ENCODE assay signal across 9 cellular contexts in genomic region chr9:130780865-130781504, GRCh38. TPM values are rescaled to one million over a fixed set of nuclear protein-coding genes. Genes with fewer than 3 reads are reported as not detected.
DNase-seq lines count a peak whose midpoint lies in the region; ATAC-seq and TF ChIP-seq lines count a peak whose summit lies in the region.
"Had no signal": no experiment of that assay in that cellular context is flagged by ENCODE, and none has a peak within 500 bp of the region (broad histone marks: within the 10 kb centered on the region; RNA-seq: fewer than 3 reads in every experiment).

No MANE protein-coding gene starts in this region.

- DNase-seq in H4 (ENCODE audit: low spot score) = peak; percentile 94
- no peak for DNase-seq in WTC11 (ENCODE audit: low spot score)
- peak; percentile 54 for DNase-seq in left ventricle myocardium superior
- DNase-seq in stomach = no peak
- DNase-seq in activated T-cell treated with anti-CD3 and anti-CD28 coated beads, Interleukin-2, amount 50 U/mL, for 24 hours = no peak
- DNase-seq in activated T-cell treated with anti-CD3 and anti-CD28 coated beads, Interleukin-2, amount 50 U/mL, for 48 hours = no peak
- DNase-seq in stimulated activated naive B cell treated with anti-CD40 and anti-IgM and Interleukin-4, amounts not matched to agents 10 μg/mL and 1 μg/mL and 100 μg/mL, for 72 hours = no peak
- no peak for DNase-seq in D341Med (ENCODE audit: low spot score)

- no peak for TF ChIP-seq CTCF in WTC11 (IDR thresholded peaks at IDR 0.05)
- no peak for TF ChIP-seq CTCF in stomach (IDR thresholded peaks at IDR 0.05)

- peak overlapping the region; percentile 54 to 94 (median 87) for H3K27ac ChIP-seq in stomach

- H3K27me3 Mint-ChIP-seq in WTC11 (ENCODE audit: low read depth) = no peaks in the 10 kb centered on the region
- H3K27me3 Mint-ChIP-seq in activated T-cell treated with anti-CD3 and anti-CD28 coated beads, Interleukin-2, amount 50 U/mL, for 24 hours = no peaks in the 10 kb centered on the region
- no peaks in the 10 kb centered on the region for H3K27me3 Mint-ChIP-seq in stimulated activated naive B cell treated with anti-CD40 and anti-IgM and Interleukin-4, amounts not matched to agents 10 μg/mL and 1 μg/mL and 100 μg/mL, for 72 hours
- H3K27me3 Mint-ChIP-seq: central memory CD8-positive, alpha-beta T cell had no signal

- H3K4me3 Mint-ChIP-seq in WTC11 = no peak overlapping the region
- no peak overlapping the region for H3K4me3 Mint-ChIP-seq in activated T-cell treated with anti-CD3 and anti-CD28 coated beads, Interleukin-2, amount 50 U/mL, for 24 hours
- H3K4me3 Mint-ChIP-seq in stimulated activated naive B cell treated with anti-CD40 and anti-IgM and Interleukin-4, amounts not matched to agents 10 μg/mL and 1 μg/mL and 100 μg/mL, for 72 hours = no peak overlapping the region
- H3K4me3 Mint-ChIP-seq: central memory CD8-positive, alpha-beta T cell had no signal

- peak in 1 of 4 donors; percentile 64 for TF ChIP-seq POLR2A in stomach (IDR thresholded peaks at IDR 0.05)

- POLR2A ChIA-PET in WTC11 (lab: Charles Lee) = no interaction called here

- peak overlapping the region in 3 of 4 donors; percentile 0 to 33 (median 30) for H3K4me3 ChIP-seq in stomach

- WGBS in stomach, 5 donors = 47 to 71% (median 57%) methylated on average over 9 of the region's 9 CpGs

- peaks cover 23 to 64% (median 46%) of the 10 kb centered on the region in 4 donors for H3K4me1 ChIP-seq in stomach

- peaks cover under 1% of the 10 kb centered on the region; the same call in 1 of the 2 replicates for H3K36me3 Mint-ChIP-seq in WTC11
- no peaks in the 10 kb centered on the region for H3K36me3 Mint-ChIP-seq in activated T-cell treated with anti-CD3 and anti-CD28 coated beads, Interleukin-2, amount 50 U/mL, for 24 hours (ENCODE audit: low read depth)
- peaks cover 0 to 3% of the 10 kb centered on the region in 2 donors for H3K36me3 Mint-ChIP-seq in stimulated activated naive B cell treated with anti-CD40 and anti-IgM and Interleukin-4, amounts not matched to agents 10 μg/mL and 1 μg/mL and 100 μg/mL, for 72 hours

- H3K9me3 ChIP-seq in stomach = no peaks in the 10 kb centered on the region

- H3K4me1 Mint-ChIP-seq in WTC11 = peaks cover 9% of the 10 kb centered on the region
- peaks cover 13% of the 10 kb centered on the region for H3K4me1 Mint-ChIP-seq in activated T-cell treated with anti-CD3 and anti-CD28 coated beads, Interleukin-2, amount 50 U/mL, for 24 hours (ENCODE audit: low read depth)
- peaks cover 9 to 27% of the 10 kb centered on the region in 2 donors for H3K4me1 Mint-ChIP-seq in stimulated activated naive B cell treated with anti-CD40 and anti-IgM and Interleukin-4, amounts not matched to agents 10 μg/mL and 1 μg/mL and 100 μg/mL, for 72 hours

- TF ChIP-seq EP300 in stomach (IDR thresholded peaks at IDR 0.05) = peak; percentile 95

- peaks cover 6% of the 10 kb centered on the region for H3K9me3 Mint-ChIP-seq in WTC11
- no peaks in the 10 kb centered on the region for H3K9me3 Mint-ChIP-seq in activated T-cell treated with anti-CD3 and anti-CD28 coated beads, Interleukin-2, amount 50 U/mL, for 24 hours
- H3K9me3 Mint-ChIP-seq in stimulated activated naive B cell treated with anti-CD40 and anti-IgM and Interleukin-4, amounts not matched to agents 10 μg/mL and 1 μg/mL and 100 μg/mL, for 72 hours = peaks cover 0 to under 1% of the 10 kb centered on the region in 2 donors
- H3K9me3 Mint-ChIP-seq: central memory CD8-positive, alpha-beta T cell had no signal

- no peaks in the 10 kb centered on the region for H3K27me3 ChIP-seq in stomach

- no peak for ATAC-seq in WTC11
- peak; percentile 88 for ATAC-seq in left ventricle myocardium superior
- no peak for ATAC-seq in stimulated activated naive B cell treated with anti-CD40 and anti-IgM and Interleukin-4, amounts not matched to agents 10 μg/mL and 1 μg/mL and 100 μg/mL, for 72 hours (replicated peaks)

- CTCF ChIA-PET in WTC11 (lab: Charles Lee) = no interaction called here

- H3K36me3 ChIP-seq in stomach = no peaks in the 10 kb centered on the region

- peak overlapping the region; percentile 41; the same call in 1 of the 2 replicates for H3K27ac Mint-ChIP-seq in WTC11
- H3K27ac Mint-ChIP-seq in activated T-cell treated with anti-CD3 and anti-CD28 coated beads, Interleukin-2, amount 50 U/mL, for 24 hours = no peak overlapping the region
- H3K27ac Mint-ChIP-seq in stimulated activated naive B cell treated with anti-CD40 and anti-IgM and Interleukin-4, amounts not matched to agents 10 μg/mL and 1 μg/mL and 100 μg/mL, for 72 hours = no peak overlapping the region

- intact Hi-C loops in left ventricle myocardium superior (cut with micrococcal nuclease) = no loop called here
- intact Hi-C loops in stomach (cut with DNase I; ENCODE audit: low total_unique reads) = no loop called here

TF ChIP-seq in WTC11, 78 proteins besides CTCF, POLR2A, EP300 and RAD21 (continues in another document):
- TF ChIP-seq, protein P1, sequence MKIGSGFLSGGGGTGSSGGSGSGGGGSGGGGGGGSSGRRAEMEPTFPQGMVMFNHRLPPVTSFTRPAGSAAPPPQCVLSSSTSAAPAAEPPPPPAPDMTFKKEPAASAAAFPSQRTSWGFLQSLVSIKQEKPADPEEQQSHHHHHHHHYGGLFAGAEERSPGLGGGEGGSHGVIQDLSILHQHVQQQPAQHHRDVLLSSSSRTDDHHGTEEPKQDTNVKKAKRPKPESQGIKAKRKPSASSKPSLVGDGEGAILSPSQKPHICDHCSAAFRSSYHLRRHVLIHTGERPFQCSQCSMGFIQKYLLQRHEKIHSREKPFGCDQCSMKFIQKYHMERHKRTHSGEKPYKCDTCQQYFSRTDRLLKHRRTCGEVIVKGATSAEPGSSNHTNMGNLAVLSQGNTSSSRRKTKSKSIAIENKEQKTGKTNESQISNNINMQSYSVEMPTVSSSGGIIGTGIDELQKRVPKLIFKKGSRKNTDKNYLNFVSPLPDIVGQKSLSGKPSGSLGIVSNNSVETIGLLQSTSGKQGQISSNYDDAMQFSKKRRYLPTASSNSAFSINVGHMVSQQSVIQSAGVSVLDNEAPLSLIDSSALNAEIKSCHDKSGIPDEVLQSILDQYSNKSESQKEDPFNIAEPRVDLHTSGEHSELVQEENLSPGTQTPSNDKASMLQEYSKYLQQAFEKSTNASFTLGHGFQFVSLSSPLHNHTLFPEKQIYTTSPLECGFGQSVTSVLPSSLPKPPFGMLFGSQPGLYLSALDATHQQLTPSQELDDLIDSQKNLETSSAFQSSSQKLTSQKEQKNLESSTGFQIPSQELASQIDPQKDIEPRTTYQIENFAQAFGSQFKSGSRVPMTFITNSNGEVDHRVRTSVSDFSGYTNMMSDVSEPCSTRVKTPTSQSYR (CRISPR knock-in tag; IDR thresholded peaks at IDR 0.05) = no peak
- TF ChIP-seq ZBTB21 (CRISPR knock-in tag; IDR thresholded peaks at IDR 0.05; ENCODE audit: borderline replicate concordance) = no peak
- no peak for TF ChIP-seq STAT6 (CRISPR knock-in tag; conservative IDR thresholded peaks at IDR 0.05; ENCODE audit: low read depth)
- no peak for TF ChIP-seq ESRRA (CRISPR knock-in tag; IDR thresholded peaks at IDR 0.05; ENCODE audit: borderline replicate concordance)
- TF ChIP-seq, protein P2, sequence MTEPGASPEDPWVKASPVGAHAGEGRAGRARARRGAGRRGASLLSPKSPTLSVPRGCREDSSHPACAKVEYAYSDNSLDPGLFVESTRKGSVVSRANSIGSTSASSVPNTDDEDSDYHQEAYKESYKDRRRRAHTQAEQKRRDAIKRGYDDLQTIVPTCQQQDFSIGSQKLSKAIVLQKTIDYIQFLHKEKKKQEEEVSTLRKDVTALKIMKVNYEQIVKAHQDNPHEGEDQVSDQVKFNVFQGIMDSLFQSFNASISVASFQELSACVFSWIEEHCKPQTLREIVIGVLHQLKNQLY (CRISPR knock-in tag; IDR thresholded peaks at IDR 0.05) = no peak
- TF ChIP-seq, protein P3, sequence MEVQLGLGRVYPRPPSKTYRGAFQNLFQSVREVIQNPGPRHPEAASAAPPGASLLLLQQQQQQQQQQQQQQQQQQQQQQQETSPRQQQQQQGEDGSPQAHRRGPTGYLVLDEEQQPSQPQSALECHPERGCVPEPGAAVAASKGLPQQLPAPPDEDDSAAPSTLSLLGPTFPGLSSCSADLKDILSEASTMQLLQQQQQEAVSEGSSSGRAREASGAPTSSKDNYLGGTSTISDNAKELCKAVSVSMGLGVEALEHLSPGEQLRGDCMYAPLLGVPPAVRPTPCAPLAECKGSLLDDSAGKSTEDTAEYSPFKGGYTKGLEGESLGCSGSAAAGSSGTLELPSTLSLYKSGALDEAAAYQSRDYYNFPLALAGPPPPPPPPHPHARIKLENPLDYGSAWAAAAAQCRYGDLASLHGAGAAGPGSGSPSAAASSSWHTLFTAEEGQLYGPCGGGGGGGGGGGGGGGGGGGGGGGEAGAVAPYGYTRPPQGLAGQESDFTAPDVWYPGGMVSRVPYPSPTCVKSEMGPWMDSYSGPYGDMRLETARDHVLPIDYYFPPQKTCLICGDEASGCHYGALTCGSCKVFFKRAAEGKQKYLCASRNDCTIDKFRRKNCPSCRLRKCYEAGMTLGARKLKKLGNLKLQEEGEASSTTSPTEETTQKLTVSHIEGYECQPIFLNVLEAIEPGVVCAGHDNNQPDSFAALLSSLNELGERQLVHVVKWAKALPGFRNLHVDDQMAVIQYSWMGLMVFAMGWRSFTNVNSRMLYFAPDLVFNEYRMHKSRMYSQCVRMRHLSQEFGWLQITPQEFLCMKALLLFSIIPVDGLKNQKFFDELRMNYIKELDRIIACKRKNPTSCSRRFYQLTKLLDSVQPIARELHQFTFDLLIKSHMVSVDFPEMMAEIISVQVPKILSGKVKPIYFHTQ (CRISPR knock-in tag; IDR thresholded peaks at IDR 0.05) = no peak

RNA-seq across cellular contexts. Expression of gene ABL1, which starts 54.1 kb away (rescaled TPM):
- 18.5 and 20.0 TPM in 2 replicates for total RNA-seq in H4 (2014; rRNA removed; shearing (Covaris generic))
- total RNA-seq in WTC11 (2021) (87.5 to 104 TPM (median 89.1 TPM) in 3 replicates), left ventricle myocardium superior (33.3 TPM), stomach (10 to 100 TPM; 36.2 to 95.9 (median 61.4) TPM)
- polyA plus RNA-seq in stomach = 10 to 100 TPM; 19.0 to 34.2 (median 31.0) TPM

Comparison
In these comparisons a context has a peak if more than half of its experiments do, and no peak if none do; other contexts are left out.
1. DNase-seq: peak in H4 (single experiment) and left ventricle myocardium superior (single experiment); none in WTC11 (single experiment), stomach (single experiment), activated T-cell treated with anti-CD3 and anti-CD28 coated beads, Interleukin-2, amount 50 U/mL, for 24 hours (single experiment), activated T-cell treated with anti-CD3 and anti-CD28 coated beads, Interleukin-2, amount 50 U/mL, for 48 hours (0 of 2), stimulated activated naive B cell treated with anti-CD40 and anti-IgM and Interleukin-4, amounts not matched to agents 10 μg/mL and 1 μg/mL and 100 μg/mL, for 72 hours (single experiment) and D341Med (single experiment).